ENCODE assay signal across 25 cellular contexts in the genomic region with DNA sequence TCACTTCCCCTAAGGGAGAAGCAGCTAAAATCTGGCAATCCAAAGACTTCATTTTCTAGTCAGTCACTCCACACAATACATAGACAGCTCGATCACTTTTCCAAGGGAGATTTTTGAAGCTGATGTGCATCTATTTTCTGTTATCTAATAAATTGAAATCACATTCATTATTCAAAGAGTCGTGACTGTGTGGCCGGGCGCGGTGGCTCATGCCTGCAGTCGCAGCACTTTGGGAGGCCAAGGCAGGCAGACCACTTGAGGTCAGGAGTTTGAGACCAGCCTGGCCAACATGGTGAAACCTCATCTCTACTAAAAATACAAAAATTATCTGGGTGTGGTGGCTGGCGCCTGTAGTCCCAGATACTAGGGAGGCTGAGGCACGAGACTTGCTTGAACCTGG.
"Had no signal": no experiment of that assay in that cellular context is flagged by ENCODE, and none has a peak within 500 bp of the region (broad histone marks: within the 10 kb centered on the region; RNA-seq: fewer than 3 reads in every experiment).

No MANE protein-coding gene starts in this region.

- H3K27ac Mint-ChIP-seq: immature natural killer cell; naive thymus-derived CD4-positive, alpha-beta T cell; nephron progenitor cell; stimulated activated effector memory CD8-positive, alpha-beta T cell treated with anti-CD3 and anti-CD28 coated beads, Interleukin-12 subunit alpha, Interleukin-12 subunit beta, amount 100 ng/mL, for 72 hours had no signal

- H3K36me3 Mint-ChIP-seq: immature natural killer cell; naive thymus-derived CD4-positive, alpha-beta T cell; stimulated activated effector memory CD8-positive, alpha-beta T cell treated with anti-CD3 and anti-CD28 coated beads, Interleukin-12 subunit alpha, Interleukin-12 subunit beta, amount 100 ng/mL, for 72 hours had no signal

- H3K4me1 Mint-ChIP-seq: immature natural killer cell had no signal

- H3K9me3 Mint-ChIP-seq: immature natural killer cell; naive thymus-derived CD4-positive, alpha-beta T cell; stimulated activated effector memory CD8-positive, alpha-beta T cell treated with anti-CD3 and anti-CD28 coated beads, Interleukin-12 subunit alpha, Interleukin-12 subunit beta, amount 100 ng/mL, for 72 hours had no signal

- H3K27ac ChIP-seq: esophagus muscularis mucosa, gastroesophageal sphincter, left ventricle myocardium inferior, suprapubic skin had no signal

- DNase-seq: central memory CD4-positive, alpha-beta T cell; cortex of kidney; dorsolateral prefrontal cortex; effector CD8-positive, alpha-beta T cell; foreskin fibroblast; glutamatergic neuron; immature natural killer cell; kidney; left cardiac atrium; left ventricle myocardium inferior; mesenchymal stem cell; naive thymus-derived CD4-positive, alpha-beta T cell; nephron progenitor cell; right cardiac atrium; small intestine; stimulated activated CD4-positive, alpha-beta T cell treated with anti-CD3 and anti-CD28 coated beads, Interleukin-4, amount 100 ng/mL, for 1 hour; stimulated activated CD8-positive, alpha-beta memory T cell treated with anti-CD3 and anti-CD28 coated beads, Interleukin-4, amount 100 ng/mL, for 48 hours; stimulated activated naive CD8-positive, alpha-beta T cell treated with anti-CD3 and anti-CD28 coated beads, Interleukin-15, Interleukin-2, amounts not matched to agents 100 U/mL and 50 U/mL, for 24 hours; thyroid gland had no signal

- H3K36me3 ChIP-seq: esophagus muscularis mucosa, gastroesophageal sphincter, left ventricle myocardium inferior, suprapubic skin, thyroid gland, upper lobe of left lung had no signal

- ATAC-seq: gastroesophageal sphincter; naive thymus-derived CD4-positive, alpha-beta T cell; right cardiac atrium; stimulated activated effector memory CD8-positive, alpha-beta T cell treated with anti-CD3 and anti-CD28 coated beads, Interleukin-12 subunit alpha, Interleukin-12 subunit beta, amount 100 ng/mL, for 72 hours; stimulated activated naive CD8-positive, alpha-beta T cell treated with anti-CD3 and anti-CD28 coated beads, Interleukin-15, Interleukin-2, amounts not matched to agents 100 U/mL and 50 U/mL, for 24 hours had no signal

- H3K4me3 ChIP-seq: esophagus muscularis mucosa, gastroesophageal sphincter, left ventricle myocardium inferior, lung, suprapubic skin, thyroid gland, upper lobe of left lung had no signal

- H3K9me3 ChIP-seq: esophagus muscularis mucosa, gastroesophageal sphincter, left ventricle myocardium inferior, suprapubic skin, thyroid gland, upper lobe of left lung had no signal

- H3K27me3 ChIP-seq: dorsolateral prefrontal cortex, esophagus muscularis mucosa, gastroesophageal sphincter, suprapubic skin, thyroid gland, upper lobe of left lung had no signal

- H3K4me3 Mint-ChIP-seq: immature natural killer cell; naive thymus-derived CD4-positive, alpha-beta T cell; nephron progenitor cell; stimulated activated effector memory CD8-positive, alpha-beta T cell treated with anti-CD3 and anti-CD28 coated beads, Interleukin-12 subunit alpha, Interleukin-12 subunit beta, amount 100 ng/mL, for 72 hours had no signal
